Comparison of ENCODE assay signal across 20 cellular contexts in genomic region chr13:51760592-51760991, GRCh38. TPM values are rescaled to one million over a fixed set of nuclear protein-coding genes. Genes with fewer than 3 reads are reported as not detected.
DNase-seq lines count a peak whose midpoint lies in the region; ATAC-seq and TF ChIP-seq lines count a peak whose summit lies in the region.
"Had no signal": no experiment of that assay in that cellular context is flagged by ENCODE, and none has a peak within 500 bp of the region (broad histone marks: within the 10 kb centered on the region; RNA-seq: fewer than 3 reads in every experiment).

No MANE protein-coding gene starts in this region.

- TF ChIP-seq CTCF in omental fat pad (IDR thresholded peaks at IDR 0.05) = no peak

- peaks cover 30% of the 10 kb centered on the region for H3K4me1 Mint-ChIP-seq in stimulated activated naive CD8-positive, alpha-beta T cell treated with anti-CD3 and anti-CD28 coated beads, Interleukin-15, amount 100 ng/mL, for 72 hours

- H3K27me3 Mint-ChIP-seq in stimulated activated naive CD8-positive, alpha-beta T cell treated with anti-CD3 and anti-CD28 coated beads, Interleukin-15, amount 100 ng/mL, for 72 hours = no peaks in the 10 kb centered on the region
- H3K27me3 Mint-ChIP-seq: dendritic cell treated with granulocyte-macrophage colony-stimulating factor and Interleukin-4, amounts not matched to agents 40 ng/mL and 50 ng/mL, for 4 days had no signal

- ATAC-seq in stimulated activated naive CD8-positive, alpha-beta T cell treated with anti-CD3 and anti-CD28 coated beads, Interleukin-15, amount 100 ng/mL, for 72 hours = no peak
- no peak for ATAC-seq in stimulated activated naive CD8-positive, alpha-beta T cell treated with anti-CD3 and anti-CD28 coated beads, Interleukin-15, Interleukin-2, amounts not matched to agents 100 U/mL and 50 U/mL, for 24 hours
- ATAC-seq in omental fat pad (ENCODE audit: low FRiP score) (no peak), GM18517 (IDR thresholded peaks at IDR 0.05; ENCODE audit: unreplicated experiment) (no peak)

- H3K9me3 Mint-ChIP-seq in stimulated activated naive CD8-positive, alpha-beta T cell treated with anti-CD3 and anti-CD28 coated beads, Interleukin-15, amount 100 ng/mL, for 72 hours = no peaks in the 10 kb centered on the region
- H3K9me3 Mint-ChIP-seq: dendritic cell treated with granulocyte-macrophage colony-stimulating factor and Interleukin-4, amounts not matched to agents 40 ng/mL and 50 ng/mL, for 4 days; immature natural killer cell had no signal

- in situ Hi-C loops in ACHN (cut with HindIII; ENCODE audit: low pct_ligation_motif_present, low pct_unique_long_range_greater_than_20kb, low sequenced_read_pairs) = no loop called here

- peak overlapping the region; percentile 14 to 31 for H3K27ac Mint-ChIP-seq in stimulated activated naive CD8-positive, alpha-beta T cell treated with anti-CD3 and anti-CD28 coated beads, Interleukin-15, amount 100 ng/mL, for 72 hours
- H3K27ac Mint-ChIP-seq: dendritic cell treated with granulocyte-macrophage colony-stimulating factor and Interleukin-4, amounts not matched to agents 40 ng/mL and 50 ng/mL, for 4 days had no signal

- no peak for DNase-seq in stimulated activated naive CD8-positive, alpha-beta T cell treated with anti-CD3 and anti-CD28 coated beads, Interleukin-15, amount 100 ng/mL, for 72 hours
- DNase-seq in stimulated activated naive CD8-positive, alpha-beta T cell treated with anti-CD3 and anti-CD28 coated beads, Interleukin-15, Interleukin-2, amounts not matched to agents 100 U/mL and 50 U/mL, for 24 hours = no peak
- peak; percentile 70 to 95 (median 88) for DNase-seq in head of caudate nucleus
- peak; percentile 88 for DNase-seq in putamen (ENCODE audit: low spot score)
- no peak for DNase-seq in omental fat pad (ENCODE audit: low spot score)
- DNase-seq in NCI-H1048 (lab: John Stamatoyannopoulos, UW) = no peak
- no peak for DNase-seq in ACHN
- DNase-seq: activated CD4-positive, alpha-beta T cell treated with anti-CD3 and anti-CD28 coated beads for 1 hour; activated T-cell treated with anti-CD3 and anti-CD28 coated beads, Interleukin-2, amount 50 U/mL, for 1 hour; foreskin fibroblast; GDM1; GM23248; immature natural killer cell; KBM-7; NCI-H146; NCI-H526 treated with DMSO at 0.1 percent for 48 hours; retina; stimulated activated CD4-positive, alpha-beta T cell treated with anti-CD3 and anti-CD28 coated beads, Interleukin-4, amount 100 ng/mL, for 1 hour had no signal

- H3K4me3 Mint-ChIP-seq in stimulated activated naive CD8-positive, alpha-beta T cell treated with anti-CD3 and anti-CD28 coated beads, Interleukin-15, amount 100 ng/mL, for 72 hours = no peak overlapping the region
- H3K4me3 Mint-ChIP-seq: dendritic cell treated with granulocyte-macrophage colony-stimulating factor and Interleukin-4, amounts not matched to agents 40 ng/mL and 50 ng/mL, for 4 days; immature natural killer cell had no signal

- intact Hi-C loops in head of caudate nucleus (cut with DNase I) = no loop called here

RNA-seq across cellular contexts. Expression of gene DHRS12, which starts 43.4 kb away (rescaled TPM):
- 10 to 100 TPM; 11.8 to 22.2 (median 17.4) TPM for total RNA-seq in omental fat pad

Comparison
In these comparisons a context has a peak if more than half of its experiments do, and no peak if none do; other contexts are left out.
1. DNase-seq: peak in head of caudate nucleus (42 of 42) and putamen (single experiment); none in stimulated activated naive CD8-positive, alpha-beta T cell treated with anti-CD3 and anti-CD28 coated beads, Interleukin-15, amount 100 ng/mL, for 72 hours (0 of 2), stimulated activated naive CD8-positive, alpha-beta T cell treated with anti-CD3 and anti-CD28 coated beads, Interleukin-15, Interleukin-2, amounts not matched to agents 100 U/mL and 50 U/mL, for 24 hours (single experiment), omental fat pad (single experiment), NCI-H1048 (single experiment) and ACHN (single experiment).